In genomic region chr1:16960560-16961296, GRCh38 we compare ENCODE assay signal across 8 cellular contexts. TPM values are rescaled to one million over a fixed set of nuclear protein-coding genes. Genes with fewer than 3 reads are reported as not detected.
DNase-seq lines count a peak whose midpoint lies in the region; ATAC-seq lines count a peak whose summit lies in the region.

No MANE protein-coding gene starts in this region.

- H3K27me3 ChIP-seq in esophagus (ENCODE audit: control insufficient read depth in 1 of 2, insufficient read depth in 2 of 2, low read length in 2 of 2) (no peaks in the 10 kb centered on the region), muscle layer of colon (ENCODE audit: control insufficient read depth in 1 of 2, insufficient read depth in 2 of 2, low read length in 2 of 2) (no peaks in the 10 kb centered on the region)

- H3K4me3 ChIP-seq in esophagus (ENCODE audit: low read depth in 1 of 2, low read length in 2 of 2) (peak overlapping the region; percentile 40 to 43), muscle layer of colon (ENCODE audit: low read depth in 1 of 2, low read length in 2 of 2) (peak overlapping the region; percentile 20 to 36)

- WGBS in esophagus, 2 donors: 16 to 25% methylated on average over 45 to 57 of the region's 57 CpGs

- H3K36me3 ChIP-seq in esophagus (ENCODE audit: control insufficient read depth in 2 of 2, insufficient read depth in 2 of 2, low read length in 1 of 2) (peaks cover 0 to 15% of the 10 kb centered on the region in 2 donors), muscle layer of colon (ENCODE audit: insufficient read depth, low read length) (peaks cover 8% of the 10 kb centered on the region)

- ATAC-seq in HG02642 (IDR thresholded peaks at IDR 0.05; ENCODE audit: poor library complexity, unreplicated experiment) (peak; percentile 86), HG03460 (IDR thresholded peaks at IDR 0.05; ENCODE audit: unreplicated experiment) (no peak)

- DNase-seq in ELR (ENCODE audit: low read depth) (peak; percentile 87), NCI-H748 treated with DMSO at 0.1 percent for 48 hours (lab: John Stamatoyannopoulos, UW) (peak; percentile 24)
- peak; percentile 43 for DNase-seq in activated CD8-positive, alpha-beta memory T cell treated with anti-CD3 and anti-CD28 coated beads, Interleukin-2, amount 50 U/mL, for 24 hours (ENCODE audit: extremely low read depth)
- peak; percentile 39 to 57 for DNase-seq in stimulated activated CD8-positive, alpha-beta memory T cell treated with anti-CD3 and anti-CD28 coated beads, Interleukin-7, amount 100 ng/mL, for 1 hour (ENCODE audit: low read depth in 2 of 2)

- no peaks in the 10 kb centered on the region for H3K4me1 ChIP-seq in esophagus (ENCODE audit: control insufficient read depth in 2 of 2, insufficient read depth in 2 of 2, low read length in 1 of 2)
- H3K4me1 ChIP-seq in muscle layer of colon (ENCODE audit: insufficient read depth, low read length): peaks cover 7% of the 10 kb centered on the region

- H3K9ac ChIP-seq in muscle layer of colon (ENCODE audit: low read length): no peak overlapping the region

- H3K27ac ChIP-seq in esophagus (ENCODE audit: low read depth in 2 of 2, low read length in 1 of 2) (peak overlapping the region in 1 of 2 donors; percentile 28), muscle layer of colon (ENCODE audit: low read depth, low read length) (peak overlapping the region; percentile 63)

- H3K9me3 ChIP-seq in esophagus (ENCODE audit: control insufficient read depth in 2 of 2, insufficient read depth in 1 of 2, low read depth in 1 of 2, low read length in 1 of 2) (no peaks in the 10 kb centered on the region), muscle layer of colon (ENCODE audit: low read length) (no peaks in the 10 kb centered on the region)

RNA-seq across cellular contexts. Expression of gene MFAP2, which starts 19.7 kb away (rescaled TPM):
- 1 to 10 TPM; 1.5 to 1.9 TPM for polyA plus RNA-seq in esophagus

RNA-seq across cellular contexts. Expression of gene CROCC, which starts 39.0 kb away (rescaled TPM):
- polyA plus RNA-seq in esophagus: 10 to 100 TPM; 15.5 to 64.1 TPM

RNA-seq across cellular contexts. Expression of gene ATP13A2, which starts 51.0 kb away (rescaled TPM):
- 10 to 100 TPM; 26.5 to 30.7 TPM for polyA plus RNA-seq in esophagus

Comparison
In these comparisons a context has a peak if more than half of its experiments do, and no peak if none do; other contexts are left out.
1. DNase-seq: peak in every context shown above with its lines; median percentile 87 in ELR; 48 in stimulated activated CD8-positive, alpha-beta memory T cell treated with anti-CD3 and anti-CD28 coated beads, Interleukin-7, amount 100 ng/mL, for 1 hour; 43 in activated CD8-positive, alpha-beta memory T cell treated with anti-CD3 and anti-CD28 coated beads, Interleukin-2, amount 50 U/mL, for 24 hours; 24 in NCI-H748 treated with DMSO at 0.1 percent for 48 hours.